ENCODE assay signal across 10 cellular contexts in genomic region chr17:69539781-69540319, GRCh38.
DNase-seq lines count a peak whose midpoint lies in the region; ATAC-seq, FAIRE-seq and TF ChIP-seq lines count a peak whose summit lies in the region.
"Had no signal": no experiment of that assay in that cellular context is flagged by ENCODE, and none has a peak within 500 bp of the region (broad histone marks: within the 10 kb centered on the region; RNA-seq: fewer than 3 reads in every experiment).

No MANE protein-coding gene starts in this region.

- no peaks in the 10 kb centered on the region for H3K79me2 ChIP-seq in PC-3 (ENCODE audit: low read length)

- no peaks in the 10 kb centered on the region for H4K20me1 ChIP-seq in PC-3 (ENCODE audit: low read length)

- CTCF ChIA-PET in PC-3 (lab: Charles Lee), result interaction anchor here (0.5 to 2.3 kb wide), 10 partner anchors 10 to 1164 kb away, joined by 3 to 19 read pairs (median 4); no protein-coding TSS in a partner anchor

- FAIRE-seq in GM12891 (lab: Jason Lieb, UNC), result no peak

- TF ChIP-seq POLR2A in GM18505 (IDR thresholded peaks at IDR 0.05; ENCODE audit: borderline replicate concordance, extremely low read depth, insufficient read depth, insufficient read length) (no peak), GM12891 (IDR thresholded peaks at IDR 0.05; ENCODE audit: low read depth, low read length) (no peak)

- peak overlapping the region; percentile 74 for H3K4me2 ChIP-seq in PC-3 (ENCODE audit: low read length)

- intact Hi-C loops in PC-3 (cut with micrococcal nuclease), result loop anchor here (1.0 to 5.0 kb wide), 3 partner anchors 35 to 867 kb away; no protein-coding TSS in a partner anchor

- H3K9me2 ChIP-seq in PC-3 (replicated peaks; ENCODE audit: low read length), result no peaks in the 10 kb centered on the region

- H3K9me3 ChIP-seq in PC-3 (ENCODE audit: low read length), result no peaks in the 10 kb centered on the region
- H3K9me3 ChIP-seq: left ventricle myocardium inferior had no signal

- ATAC-seq in PC-3 (peak; percentile 91), HG02610 (IDR thresholded peaks at IDR 0.05; ENCODE audit: unreplicated experiment) (no peak), GM18505 (IDR thresholded peaks at IDR 0.05; ENCODE audit: unreplicated experiment) (no peak), GM18870 (IDR thresholded peaks at IDR 0.05; ENCODE audit: unreplicated experiment) (no peak)

- DNase-seq in ELR (ENCODE audit: low read depth) (peak; percentile 87), PC-3 (peak; percentile 96), epithelial cell of prostate (ENCODE audit: low read depth, low spot score) (no peak), pulmonary artery endothelial cell (ENCODE audit: low read depth, low spot score) (peak; percentile 57), GM12891 (ENCODE audit: insufficient read length, low spot score) (no peak)
- DNase-seq: dorsolateral prefrontal cortex, left ventricle myocardium inferior had no signal

- H3K27me3 ChIP-seq in PC-3 (ENCODE audit: low read length), result no peaks in the 10 kb centered on the region
- H3K27me3 ChIP-seq: dorsolateral prefrontal cortex had no signal

- BruUV-seq in PC-3 (replicated peaks; lab: Mats Ljungman, UMichigan), result no TSS peak

- H2AFZ ChIP-seq in PC-3 (ENCODE audit: low read length), result peak overlapping the region; percentile 55

- H3K27ac ChIP-seq in PC-3 (ENCODE audit: low read length), result peak overlapping the region; percentile 96
- peak overlapping the region; percentile 71 for H3K27ac ChIP-seq in epithelial cell of prostate
- H3K27ac ChIP-seq: dorsolateral prefrontal cortex, left ventricle myocardium inferior had no signal

- TF ChIP-seq CTCF in PC-3 (conservative IDR thresholded peaks at IDR 0.05; ENCODE audit: low read depth, low read length), result no peak

- H3K4me3 ChIP-seq in PC-3 (ENCODE audit: low read length), result peak overlapping the region; percentile 43
- H3K4me3 ChIP-seq: dorsolateral prefrontal cortex, left ventricle myocardium inferior had no signal

- H3K4me1 ChIP-seq in PC-3 (ENCODE audit: insufficient read depth, low read length), result peaks cover 27% of the 10 kb centered on the region
- H3K4me1 ChIP-seq: left ventricle myocardium inferior had no signal

- H3F3A ChIP-seq in PC-3 (ENCODE audit: low read length, unreplicated experiment), result peaks cover 18% of the 10 kb centered on the region

- POLR2A ChIA-PET in PC-3 (lab: Charles Lee; ENCODE audit: unreplicated experiment), result interaction anchor here (0.5 to 1.1 kb wide), 6 partner anchors 21 to 248 kb away, joined by 3 to 5 read pairs (median 4); partner anchors contain the start of gene MAP2K6

- H3K36me3 ChIP-seq in PC-3 (ENCODE audit: low read depth, low read length), result no peaks in the 10 kb centered on the region

- H3K9ac ChIP-seq in PC-3 (ENCODE audit: low read length), result peak overlapping the region; percentile 70

TF ChIP-seq in GM12891, 5 proteins besides CTCF, POLR2A, EP300 and RAD21:
- TF ChIP-seq SPI1 (IDR thresholded peaks at IDR 0.05; ENCODE audit: low read depth, low read length) (no peak), POU2F2 (IDR thresholded peaks at IDR 0.05; ENCODE audit: low read depth, low read length) (no peak), POLR2AphosphoS5 (IDR thresholded peaks at IDR 0.05; ENCODE audit: low read depth, low read length) (no peak), PAX5 (IDR thresholded peaks at IDR 0.05; ENCODE audit: insufficient read depth, low read length, severe bottlenecking) (no peak), TAF1 (IDR thresholded peaks at IDR 0.05; ENCODE audit: low read depth, low read length) (no peak)

Comparison
In these comparisons a context has a peak if more than half of its experiments do, and no peak if none do; other contexts are left out.
1. DNase-seq: peak in ELR (single experiment), PC-3 (single experiment) and pulmonary artery endothelial cell (single experiment); none in epithelial cell of prostate (single experiment) and GM12891 (single experiment).